ENCODE assay signal across 36 cellular contexts in genomic region chr9:38103340-38103739, GRCh38.
"Had no signal": no experiment of that assay in that cellular context is flagged by ENCODE, and none has a peak within 500 bp of the region (broad histone marks: within the 10 kb centered on the region; RNA-seq: fewer than 3 reads in every experiment).

No MANE protein-coding gene starts in this region.

- H3K36me3 ChIP-seq: MG63 had no signal

- H3K4me3 ChIP-seq: MG63 had no signal

- H3K27me3 ChIP-seq: MG63 had no signal

- DNase-seq: Karpas-422, Kasumi-1, MG63, MM.1S, MV-4-11, NCI-H1048, NCI-H1092, NCI-H1092 treated with DMSO at 0.1 percent for 48 hours, NCI-H1105, NCI-H1105 treated with DMSO at 0.1 percent for 48 hours, NCI-H1417, NCI-H1417 treated with DMSO at 0.1 percent for 48 hours, NCI-H1436, NCI-H1436 treated with DMSO at 0.1 percent for 48 hours, NCI-H146, NCI-H1694, NCI-H1694 treated with DMSO at 0.1 percent for 48 hours, NCI-H187, NCI-H187 treated with DMSO at 0.1 percent for 48 hours, NCI-H1930, NCI-H2029, NCI-H2029 treated with DMSO at 0.1 percent for 48 hours, NCI-H2081, NCI-H2081 treated with DMSO at 0.1 percent for 48 hours, NCI-H2107, NCI-H2171, NCI-H2171 treated with DMSO at 0.1 percent for 48 hours, NCI-H2227 treated with DMSO at 0.1 percent for 48 hours, NCI-H226, NCI-H345, NCI-H446, NCI-H446 treated with DMSO at 0.1 percent for 48 hours, NCI-H510A, NCI-H510A treated with DMSO at 0.1 percent for 48 hours, NCI-H524, NCI-H524 treated with DMSO at 0.1 percent for 48 hours had no signal

- H3K9me3 ChIP-seq: MG63 had no signal
